In genomic region chr17:4834621-4835020, GRCh38 we compare ENCODE assay signal across 8 cellular contexts. TPM values are rescaled to one million over a fixed set of nuclear protein-coding genes. Genes with fewer than 3 reads are reported as not detected.
A peak's percentile ranks its signal among the peaks of the same experiment; 100 is the strongest.
DNase-seq lines count a peak whose midpoint lies in the region; ATAC-seq and TF ChIP-seq lines count a peak whose summit lies in the region.

No MANE protein-coding gene starts in this region.

- ATAC-seq in GM21825 (IDR thresholded peaks at IDR 0.05; ENCODE audit: unreplicated experiment), result no peak

- H3K27me3 Mint-ChIP-seq in activated CD4-positive, alpha-beta T cell treated with anti-CD3 and anti-CD28 coated beads, Interleukin-2, amount 10 ng/mL, durations not matched to agents 7 days and 5 days, result no peaks in the 10 kb centered on the region

- peak overlapping the region; percentile 90 for H3K27ac Mint-ChIP-seq in activated CD4-positive, alpha-beta T cell treated with anti-CD3 and anti-CD28 coated beads, Interleukin-2, amount 10 ng/mL, durations not matched to agents 7 days and 5 days

- 52% methylated on average over 4 of the region's 5 CpGs for WGBS in suprapubic skin

- H3K4me3 ChIP-seq in adipocyte (ENCODE audit: low read length), result peak overlapping the region; percentile 85
- peak overlapping the region; percentile 81 for H3K4me3 ChIP-seq in suprapubic skin

- no peaks in the 10 kb centered on the region for H3K9me3 Mint-ChIP-seq in activated CD4-positive, alpha-beta T cell treated with anti-CD3 and anti-CD28 coated beads, Interleukin-2, amount 10 ng/mL, durations not matched to agents 7 days and 5 days

- H3K4me1 ChIP-seq in adipocyte (ENCODE audit: control insufficient read depth, insufficient read depth, low read length) (peaks cover 27% of the 10 kb centered on the region), suprapubic skin (peaks cover 57% of the 10 kb centered on the region)

- TF ChIP-seq EP300 in suprapubic skin (IDR thresholded peaks at IDR 0.05), result no peak

- peak overlapping the region; percentile 93 for H3K9ac ChIP-seq in adipocyte (ENCODE audit: low read length)

- POLR2A ChIA-PET in activated CD4-positive, alpha-beta T cell treated with anti-CD3 and anti-CD28 coated beads, Interleukin-2, amount 10 ng/mL, durations not matched to agents 7 days and 5 days (lab: Charles Lee), result no interaction called here

- no peaks in the 10 kb centered on the region for H3K27me3 ChIP-seq in adipocyte (replicated peaks; ENCODE audit: control insufficient read depth, insufficient read depth, low read length)
- no peaks in the 10 kb centered on the region for H3K27me3 ChIP-seq in suprapubic skin

- TF ChIP-seq POLR2A in suprapubic skin (IDR thresholded peaks at IDR 0.05), result no peak

- H3K36me3 Mint-ChIP-seq in activated CD4-positive, alpha-beta T cell treated with anti-CD3 and anti-CD28 coated beads, Interleukin-2, amount 10 ng/mL, durations not matched to agents 7 days and 5 days (ENCODE audit: low read depth), result peaks cover 21% of the 10 kb centered on the region

- CTCF ChIA-PET in activated CD4-positive, alpha-beta T cell treated with anti-CD3 and anti-CD28 coated beads, Interleukin-2, amount 10 ng/mL, durations not matched to agents 7 days and 5 days (lab: Charles Lee), result no interaction called here

- peak overlapping the region; percentile 83 for H3K4me3 Mint-ChIP-seq in activated CD4-positive, alpha-beta T cell treated with anti-CD3 and anti-CD28 coated beads, Interleukin-2, amount 10 ng/mL, durations not matched to agents 7 days and 5 days

- H3K4me1 Mint-ChIP-seq in activated CD4-positive, alpha-beta T cell treated with anti-CD3 and anti-CD28 coated beads, Interleukin-2, amount 10 ng/mL, durations not matched to agents 7 days and 5 days, result peaks cover 47% of the 10 kb centered on the region

- no peaks in the 10 kb centered on the region for H3K9me3 ChIP-seq in adipocyte (ENCODE audit: control insufficient read depth, low read length)
- H3K9me3 ChIP-seq in suprapubic skin, result no peaks in the 10 kb centered on the region

- TF ChIP-seq CTCF in suprapubic skin (IDR thresholded peaks at IDR 0.05) (no peak), GM10266 (IDR thresholded peaks at IDR 0.05; ENCODE audit: control insufficient read depth, insufficient read depth, low read depth, missing control alignments) (no peak)

- no peak for DNase-seq in activated CD4-positive, alpha-beta T cell treated with anti-CD3 and anti-CD28 coated beads, Interleukin-2, amount 10 ng/mL, durations not matched to agents 7 days and 5 days
- DNase-seq in activated CD4-positive, alpha-beta T cell treated with anti-CD3 and anti-CD28 coated beads, Interleukin-2, amount 50 U/mL, for 4 hours, result no peak
- DNase-seq in adipocyte (ENCODE audit: low read depth) (no peak), kidney tubule cell (ENCODE audit: low spot score) (peak; percentile 61), suprapubic skin (ENCODE audit: low spot score in 2 of 2) (no peak), NCI-H2171 (lab: John Stamatoyannopoulos, UW) (no peak), GM10266 (ENCODE audit: extremely low spot score) (no peak)

- peak overlapping the region; percentile 90 for H3K27ac ChIP-seq in suprapubic skin

- H3K36me3 ChIP-seq in adipocyte (ENCODE audit: control insufficient read depth, insufficient read depth, low read length, severe bottlenecking) (no peaks in the 10 kb centered on the region), suprapubic skin (no peaks in the 10 kb centered on the region)

RNA-seq across cellular contexts. Expression of gene MINK1, which starts 1.5 kb away (rescaled TPM):
- 100 to 1,000 TPM; 112 to 133 TPM for total RNA-seq in activated CD4-positive, alpha-beta T cell treated with anti-CD3 and anti-CD28 coated beads, Interleukin-2, amount 10 ng/mL, durations not matched to agents 7 days and 5 days
- 100 to 1,000 TPM; 141 to 352 (median 169) TPM for total RNA-seq in suprapubic skin

RNA-seq across cellular contexts. Expression of gene PLD2, which starts 27.7 kb away (rescaled TPM):
- total RNA-seq in activated CD4-positive, alpha-beta T cell treated with anti-CD3 and anti-CD28 coated beads, Interleukin-2, amount 10 ng/mL, durations not matched to agents 7 days and 5 days, result 10 to 100 TPM; 16.6 to 17.3 TPM
- 100 to 1,000 TPM in 1 of 4 donors, 10 to 100 TPM in 3; 53.5 to 134 (median 57.6) TPM for total RNA-seq in suprapubic skin

RNA-seq across cellular contexts. Expression of gene PSMB6, which starts 38.7 kb away (rescaled TPM):
- 100 to 1,000 TPM in 1 of 2 experiments, 10 to 100 TPM in 1; 95.3 to 115 TPM for total RNA-seq in activated CD4-positive, alpha-beta T cell treated with anti-CD3 and anti-CD28 coated beads, Interleukin-2, amount 10 ng/mL, durations not matched to agents 7 days and 5 days
- total RNA-seq in suprapubic skin, result 100 to 1,000 TPM in 3 of 4 donors, 10 to 100 TPM in 1; 68.6 to 250 (median 189) TPM

RNA-seq across cellular contexts. Expression of gene GLTPD2, which starts 45.9 kb away (rescaled TPM):
- not detected for total RNA-seq in activated CD4-positive, alpha-beta T cell treated with anti-CD3 and anti-CD28 coated beads, Interleukin-2, amount 10 ng/mL, durations not matched to agents 7 days and 5 days
- total RNA-seq in suprapubic skin, result under 1 TPM in 1 of 4 donors, not detected in 3; 0.80 TPM
